ENCODE assay signal across 9 cellular contexts in genomic region chr17:82300707-82301270, GRCh38. TPM values are rescaled to one million over a fixed set of nuclear protein-coding genes. Genes with fewer than 3 reads are reported as not detected.
A peak's percentile ranks its signal among the peaks of the same experiment; 100 is the strongest.
DNase-seq lines count a peak whose midpoint lies in the region; ATAC-seq and TF ChIP-seq lines count a peak whose summit lies in the region.
"Had no signal": no experiment of that assay in that cellular context is flagged by ENCODE, and none has a peak within 500 bp of the region (broad histone marks: within the 10 kb centered on the region; RNA-seq: fewer than 3 reads in every experiment).

No MANE protein-coding gene starts in this region.

- ATAC-seq in HCT116 (peak; percentile 55), heart right ventricle (peak in 3 of 8 donors; percentile 20 to 31 (median 24)), HG02840 (IDR thresholded peaks at IDR 0.05; ENCODE audit: low FRiP score, unreplicated experiment) (no peak), HG02973 (IDR thresholded peaks at IDR 0.05; ENCODE audit: unreplicated experiment) (no peak)

- DNase-seq in BE2C: peak; percentile 91
- no peak for DNase-seq in HCT116 (ENCODE audit: low read depth, low spot score)
- DNase-seq in SK-N-DZ (ENCODE audit: low spot score): peak; percentile 67
- DNase-seq in adipocyte (ENCODE audit: low read depth): peak; percentile 77
- DNase-seq in heart right ventricle: peak; percentile 62 to 72

- H2AFZ ChIP-seq in HCT116 (ENCODE audit: low read depth, low read length, poor library complexity, severe bottlenecking): no peak overlapping the region

- RAD21 ChIA-PET in HCT116 (lab: Charles Lee; ENCODE audit: low non-redundant PET in 1 of 2, low total read pairs in 2 of 2, uncharacterized antibody in 2 of 2, unreplicated experiment in 2 of 2): no interaction called here

- CTCF ChIA-PET in HCT116 (lab: Charles Lee): interaction anchor here (0.7 to 1.9 kb wide), 11 partner anchors 8 to 114 kb away, joined by 3 to 6 read pairs (median 4); partner anchors contain the start of gene SECTM1

- peak; percentile 84 for TF ChIP-seq CTCF in BE2C (IDR thresholded peaks at IDR 0.05; ENCODE audit: low read depth, low read length)
- peak in 2 of 3 experiments; percentile 93 to 96; a peak in 5 of 6 replicates for TF ChIP-seq CTCF in HCT116 (IDR thresholded peaks at IDR 0.05 in 2 of 3, conservative IDR thresholded peaks at IDR 0.05 in 1 of 3; ENCODE audit: borderline replicate concordance in 1 of 3, insufficient read depth in 1 of 3, low read depth in 2 of 3, low read length in 2 of 3)
- TF ChIP-seq CTCF in heart right ventricle (IDR thresholded peaks at IDR 0.05): peak; percentile 52 to 85 (median 72)

- BruUV-seq in HCT116 (replicated peaks; lab: Mats Ljungman, UMichigan): no TSS peak

- no peaks in the 10 kb centered on the region for H3K36me3 ChIP-seq in BE2C
- no peaks in the 10 kb centered on the region for H3K36me3 ChIP-seq in HCT116 (ENCODE audit: control insufficient read depth in 1 of 2, insufficient read depth in 2 of 2, low read length in 2 of 2)
- no peaks in the 10 kb centered on the region for H3K36me3 ChIP-seq in adipocyte (ENCODE audit: control insufficient read depth, insufficient read depth, low read length, severe bottlenecking)
- no peaks in the 10 kb centered on the region for H3K36me3 ChIP-seq in heart right ventricle
- no peaks in the 10 kb centered on the region for H3K36me3 ChIP-seq in skeletal muscle satellite cell (ENCODE audit: insufficient read depth, low read length)

- no peaks in the 10 kb centered on the region for H3K79me2 ChIP-seq in HCT116 (ENCODE audit: insufficient read depth, low read length)

- WGBS in heart right ventricle, 2 donors: 34 to 38% methylated on average over 21 of the region's 21 CpGs

- H3K9ac ChIP-seq in HCT116 (ENCODE audit: low read length) (peak overlapping the region; percentile 17; the same call in 1 of the 2 replicates), adipocyte (ENCODE audit: low read length) (no peak overlapping the region), skeletal muscle satellite cell (ENCODE audit: low read depth, low read length) (peak overlapping the region; percentile 35)

- no peaks in the 10 kb centered on the region for H3K27me3 ChIP-seq in BE2C
- no peaks in the 10 kb centered on the region for H3K27me3 ChIP-seq in HCT116 (ENCODE audit: insufficient read depth, low read length)
- no peaks in the 10 kb centered on the region for H3K27me3 ChIP-seq in adipocyte (replicated peaks; ENCODE audit: control insufficient read depth, insufficient read depth, low read length)
- H3K27me3 ChIP-seq in heart right ventricle: peaks cover 0 to 36% (median 0%) of the 10 kb centered on the region in 7 donors
- no peaks in the 10 kb centered on the region for H3K27me3 ChIP-seq in skeletal muscle satellite cell (ENCODE audit: control insufficient read depth, insufficient read depth, low read length)

- no peaks in the 10 kb centered on the region for H4K20me1 ChIP-seq in HCT116 (ENCODE audit: insufficient read depth)

- TF ChIP-seq POLR2A in HCT116 (IDR thresholded peaks at IDR 0.05; ENCODE audit: borderline replicate concordance, extremely low read depth, insufficient read depth, insufficient read length): no peak

- H3K27ac ChIP-seq in HCT116 (ENCODE audit: low read depth, low read length) (peak overlapping the region; percentile 15; the same call in 1 of the 2 replicates), heart right ventricle (peak overlapping the region in 1 of 10 donors; percentile 14)

- H3K4me2 ChIP-seq in HCT116 (ENCODE audit: low read length) (peak overlapping the region; percentile 28; the same call in 1 of the 2 replicates), skeletal muscle satellite cell (ENCODE audit: low read length) (no peak overlapping the region)

- POLR2A ChIA-PET in HCT116 (lab: Charles Lee): interaction anchor here (0.8 to 1.4 kb wide), 5 partner anchors 8 to 59 kb away, joined by 3 to 10 read pairs (median 3); no protein-coding TSS in a partner anchor

- no peaks in the 10 kb centered on the region for H3K9me2 ChIP-seq in HCT116 (ENCODE audit: insufficient read depth)

- H3K9me3 ChIP-seq in BE2C (no peaks in the 10 kb centered on the region), HCT116 (ENCODE audit: control insufficient read depth in 1 of 2, insufficient read depth in 1 of 2, low read depth in 1 of 2, low read length in 2 of 2) (no peaks in the 10 kb centered on the region), adipocyte (ENCODE audit: control insufficient read depth, low read length) (no peaks in the 10 kb centered on the region), heart right ventricle (no peaks in the 10 kb centered on the region), skeletal muscle satellite cell (replicated peaks; ENCODE audit: low read length) (no peaks in the 10 kb centered on the region)

- intact Hi-C loops in HCT116 (cut with micrococcal nuclease): loop anchor here (2.0 kb wide), 1 partner anchor 114 kb away; no protein-coding TSS in a partner anchor
- intact Hi-C loops in heart right ventricle (cut with DNase I): loop anchor here in 1 of 10 donors (2.0 kb wide), 1 partner anchor 20 kb away; no protein-coding TSS in a partner anchor

- H3K4me3 ChIP-seq in BE2C (ENCODE audit: low read depth, low read length) (no peak overlapping the region), HCT116 (replicated peaks in 1 of 2; ENCODE audit: low read depth in 1 of 2, low read length in 2 of 2) (no peak overlapping the region), adipocyte (ENCODE audit: low read length) (no peak overlapping the region), heart right ventricle (no peak overlapping the region), skeletal muscle satellite cell (ENCODE audit: low read length) (no peak overlapping the region)

- H3K4me1 ChIP-seq in BE2C (peaks cover 11% of the 10 kb centered on the region), HCT116 (ENCODE audit: control insufficient read depth in 1 of 2, insufficient read depth in 2 of 2, low read length in 2 of 2) (peaks cover 29 to 59% of the 10 kb centered on the region in 2 experiments), adipocyte (ENCODE audit: control insufficient read depth, insufficient read depth, low read length) (peaks cover 16% of the 10 kb centered on the region), heart right ventricle (peaks cover 9 to 80% (median 25%) of the 10 kb centered on the region in 9 donors), skeletal muscle satellite cell (ENCODE audit: control insufficient read depth, insufficient read depth, low read length) (peaks cover 42% of the 10 kb centered on the region)

- TF ChIP-seq RAD21 in HCT116 (IDR thresholded peaks at IDR 0.05; ENCODE audit: low read depth): peak; percentile 89

TF ChIP-seq in HCT116, 20 proteins besides CTCF, POLR2A, EP300 and RAD21:
- TF ChIP-seq, protein P1, sequence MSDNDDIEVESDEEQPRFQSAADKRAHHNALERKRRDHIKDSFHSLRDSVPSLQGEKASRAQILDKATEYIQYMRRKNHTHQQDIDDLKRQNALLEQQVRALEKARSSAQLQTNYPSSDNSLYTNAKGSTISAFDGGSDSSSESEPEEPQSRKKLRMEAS (IDR thresholded peaks at IDR 0.05): no peak; the same call in 1 of the 2 replicates
- TF ChIP-seq EGR1 (IDR thresholded peaks at IDR 0.05; ENCODE audit: low read depth): peak; percentile 73; the same call in 1 of the 2 replicates

RNA-seq across cellular contexts. Expression of gene CD7, which starts 16.6 kb away (rescaled TPM):
- 0.46 TPM for polyA plus RNA-seq in BE2C (2012; ENCODE audit: insufficient read depth, insufficient read length, low read depth)
- 0.61 TPM for total RNA-seq in HCT116 (2021; ENCODE audit: unreplicated experiment)
- polyA plus RNA-seq in HCT116 (2012): 0.08 and 0.39 TPM in 2 replicates
- 3.3 and 3.8 TPM in 2 replicates for polyA plus RNA-seq in SK-N-DZ (2014; cell fraction: cytosol; rRNA removed)
- 0.87 and 1.7 TPM in 2 replicates for polyA plus RNA-seq in SK-N-DZ (2014; cell fraction: nucleus; rRNA removed)
- 1 to 10 TPM in 2 of 10 donors, under 1 TPM in 7, not detected in 1; 0.15 to 6.0 (median 0.36) TPM for total RNA-seq in heart right ventricle
- under 1 TPM; 0.66 to 0.81 TPM for polyA plus RNA-seq in heart right ventricle
- total RNA-seq in skeletal muscle satellite cell (2012; rRNA removed): 0.51 and 1.3 TPM in 2 replicates

RNA-seq across cellular contexts. Expression of gene CSNK1D, which starts 27.3 kb away (rescaled TPM):
- polyA plus RNA-seq in BE2C (2012; ENCODE audit: insufficient read depth, insufficient read length, low read depth): 264 TPM
- total RNA-seq in HCT116 (2021; ENCODE audit: unreplicated experiment) (176 TPM), heart right ventricle (10 to 100 TPM; 56.8 to 72.7 (median 67.8) TPM)
- 184 and 197 TPM in 2 replicates for polyA plus RNA-seq in HCT116 (2012)
- 25.1 and 31.2 TPM in 2 replicates for polyA plus RNA-seq in SK-N-DZ (2014; cell fraction: cytosol; rRNA removed)
- polyA plus RNA-seq in SK-N-DZ (2014; cell fraction: nucleus; rRNA removed): 49.5 and 120 TPM in 2 replicates
- 10 to 100 TPM; 54.4 to 58.1 TPM for polyA plus RNA-seq in heart right ventricle
- total RNA-seq in skeletal muscle satellite cell (2012; rRNA removed): 51.3 and 52.7 TPM in 2 replicates

RNA-seq across cellular contexts. Expression of gene SECTM1, which starts 32.8 kb away (rescaled TPM):
- 0.42 TPM for polyA plus RNA-seq in BE2C (2012; ENCODE audit: insufficient read depth, insufficient read length, low read depth)
- 6.8 TPM for total RNA-seq in HCT116 (2021; ENCODE audit: unreplicated experiment)
- polyA plus RNA-seq in HCT116 (2012): 6.8 and 8.8 TPM in 2 replicates
- polyA plus RNA-seq in SK-N-DZ (2014; cell fraction: cytosol; rRNA removed): 2.1 and 3.1 TPM in 2 replicates
- polyA plus RNA-seq in SK-N-DZ (2014; cell fraction: nucleus; rRNA removed): 0.11 and 2.3 TPM in 2 replicates
- 10 to 100 TPM in 1 of 10 donors, 1 to 10 TPM in 9; 1.7 to 29.9 (median 3.9) TPM for total RNA-seq in heart right ventricle
- polyA plus RNA-seq in heart right ventricle: 1 to 10 TPM; 2.7 to 3.2 TPM
- 5.9 and 7.9 TPM in 2 replicates for total RNA-seq in skeletal muscle satellite cell (2012; rRNA removed)

RNA-seq across cellular contexts. Expression of gene TEX19, which starts 58.3 kb away (rescaled TPM):
- not detected for polyA plus RNA-seq in BE2C (2012; ENCODE audit: insufficient read depth, insufficient read length, low read depth)
- 2.1 TPM for total RNA-seq in HCT116 (2021; ENCODE audit: unreplicated experiment)
- polyA plus RNA-seq in HCT116 (2012): 2.2 and 2.8 TPM in 2 replicates
- polyA plus RNA-seq in SK-N-DZ (2014; cell fraction: cytosol; rRNA removed): 3.5 and 5.1 TPM in 2 replicates
- 1.1 and 1.4 TPM in 2 replicates for polyA plus RNA-seq in SK-N-DZ (2014; cell fraction: nucleus; rRNA removed)
- not detected for total RNA-seq in heart right ventricle
- polyA plus RNA-seq in heart right ventricle: not detected
- 0.25 TPM in 1 of 2 replicates, not detected in the other for total RNA-seq in skeletal muscle satellite cell (2012; rRNA removed)
- total RNA-seq: lower leg skin had no signal
